In the genomic region with DNA sequence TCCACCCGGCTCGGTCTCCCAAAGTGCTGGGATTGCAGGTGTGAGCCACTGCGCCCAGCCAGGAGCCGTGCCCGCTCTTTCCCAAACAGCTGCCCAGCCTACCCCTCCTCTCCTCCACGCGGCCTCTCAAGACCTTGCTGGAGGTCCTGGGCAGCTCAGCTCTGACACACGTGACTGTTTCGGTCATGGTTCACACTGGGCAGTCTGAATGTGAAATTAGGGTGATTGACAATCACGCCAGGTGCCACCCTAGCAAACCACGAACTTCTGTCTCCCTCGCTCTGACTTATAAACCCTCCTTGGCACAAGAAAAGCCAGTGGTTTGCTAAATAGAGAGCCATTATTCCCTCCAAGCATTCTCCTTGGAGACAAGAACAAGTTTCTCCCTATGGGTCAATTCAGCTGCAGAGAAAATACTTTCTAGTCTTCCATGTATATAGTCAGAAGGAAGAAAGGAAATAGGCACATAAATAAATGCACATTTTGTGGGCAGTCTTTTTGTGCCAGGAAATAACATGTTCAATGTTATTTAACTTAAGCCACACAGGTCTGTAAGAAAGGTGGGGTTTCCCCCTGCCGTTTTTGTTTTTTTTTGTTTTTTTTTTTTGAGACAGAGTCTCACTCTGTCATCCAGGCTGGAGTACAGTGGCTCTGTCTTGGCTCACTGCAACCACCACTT, we compare ENCODE assay signal across 12 cellular contexts.
DNase-seq lines count a peak whose midpoint lies in the region; ATAC-seq and TF ChIP-seq lines count a peak whose summit lies in the region.
"Had no signal": no experiment of that assay in that cellular context is flagged by ENCODE, and none has a peak within 500 bp of the region (broad histone marks: within the 10 kb centered on the region; RNA-seq: fewer than 3 reads in every experiment).

No MANE protein-coding gene starts in this region.

- H3K36me3 Mint-ChIP-seq in T-cell = no peaks in the 10 kb centered on the region

- DNase-seq in DND-41 (no peak), T-cell (peak in 2 of 34 experiments; percentile 9 to 13), heart left ventricle (peak in 2 of 5 donors; percentile 8 to 16), sigmoid colon (peak; percentile 57), NCI-H2081 treated with DMSO at 0.1 percent for 48 hours (lab: John Stamatoyannopoulos, UW) (no peak), hippocampal formation (lab: John Stamatoyannopoulos, UW) (no peak), UCSD-AML1 (lab: John Stamatoyannopoulos, UW; ENCODE audit: unreplicated experiment) (no peak)
- DNase-seq: amniotic stem cell, COR-L47 had no signal

- no peaks in the 10 kb centered on the region for H3K27me3 Mint-ChIP-seq in T-cell

- POLR2A ChIA-PET in T-cell (lab: Charles Lee) = interaction anchor here in 1 of 2 donors (0.6 kb wide), 1 partner anchor 18 kb away, joined by 3 read pairs; no protein-coding TSS in a partner anchor

- no peak overlapping the region for H2AFZ ChIP-seq in DND-41 (ENCODE audit: low read depth, low read length)
- H2AFZ ChIP-seq: parathyroid adenoma had no signal

- H3K9me3 Mint-ChIP-seq in T-cell = no peaks in the 10 kb centered on the region

- no peak for TF ChIP-seq CTCF in DND-41 (IDR thresholded peaks at IDR 0.05; ENCODE audit: borderline replicate concordance, extremely low read depth, low read length, poor library complexity, severe bottlenecking)
- no peak for TF ChIP-seq CTCF in heart left ventricle (IDR thresholded peaks at IDR 0.05)
- no peak for TF ChIP-seq CTCF in sigmoid colon (IDR thresholded peaks at IDR 0.05)

- 75 to 83% (median 76%) methylated on average over 13 of the region's 13 CpGs for WGBS in heart left ventricle, 4 donors
- WGBS in sigmoid colon, 2 donors = 76 to 84% methylated on average over 13 of the region's 13 CpGs

- H3K79me2 ChIP-seq in DND-41 (ENCODE audit: insufficient read depth, low read length) = no peaks in the 10 kb centered on the region
- H3K79me2 ChIP-seq: parathyroid adenoma had no signal

- TF ChIP-seq POLR2A in heart left ventricle (IDR thresholded peaks at IDR 0.05) (no peak), sigmoid colon (IDR thresholded peaks at IDR 0.05) (no peak)

- CTCF ChIA-PET in T-cell (lab: Charles Lee) = no interaction called here

- intact Hi-C loops in heart left ventricle (cut with DNase I) (loop anchor here in 1 of 10 donors (10.0 kb wide), 1 partner anchor 121 kb away; a partner anchor contains a TSS), sigmoid colon (cut with DNase I) (no loop called here)

- no peaks in the 10 kb centered on the region for H3K36me3 ChIP-seq in DND-41 (ENCODE audit: insufficient read depth, low read length)
- H3K36me3 ChIP-seq in heart left ventricle = no peaks in the 10 kb centered on the region
- no peaks in the 10 kb centered on the region for H3K36me3 ChIP-seq in sigmoid colon

- peaks cover 43 to 69% (median 60%) of the 10 kb centered on the region in 3 donors for H3K4me1 Mint-ChIP-seq in T-cell

- no peak for TF ChIP-seq EP300 in sigmoid colon (IDR thresholded peaks at IDR 0.05)

- H3K4me1 ChIP-seq in DND-41 (ENCODE audit: insufficient read depth, low read length) = peaks cover 61% of the 10 kb centered on the region
- peaks cover 5 to 62% (median 40%) of the 10 kb centered on the region in 12 donors for H3K4me1 ChIP-seq in heart left ventricle
- peaks cover 0 to 34% (median 30%) of the 10 kb centered on the region in 4 donors for H3K4me1 ChIP-seq in sigmoid colon

- no peaks in the 10 kb centered on the region for H4K20me1 ChIP-seq in DND-41 (ENCODE audit: insufficient read depth, low read length)

- H3K27ac ChIP-seq in DND-41 (ENCODE audit: low read length) (peak overlapping the region; percentile 65), heart left ventricle (peak overlapping the region in 9 of 12 donors; percentile 28 to 89 (median 82)), sigmoid colon (peak overlapping the region; percentile 27 to 80 (median 72))
- H3K27ac ChIP-seq: parathyroid adenoma had no signal

- no peak overlapping the region for H3K4me2 ChIP-seq in DND-41 (ENCODE audit: insufficient read depth, low read length)

- no peaks in the 10 kb centered on the region for H3K27me3 ChIP-seq in DND-41 (ENCODE audit: insufficient read depth, low read length, poor library complexity)
- H3K27me3 ChIP-seq in heart left ventricle = no peaks in the 10 kb centered on the region
- H3K27me3 ChIP-seq in sigmoid colon = no peaks in the 10 kb centered on the region

- ATAC-seq in DND-41 (ENCODE audit: insufficient read depth, low read depth) (no peak), T-cell (replicated peaks in 1 of 4) (peak; percentile 75 to 91 (median 78)), heart left ventricle (no peak), GM21447 (IDR thresholded peaks at IDR 0.05; ENCODE audit: unreplicated experiment) (no peak)
- ATAC-seq: HepG2 had no signal

- peak overlapping the region; percentile 43 to 67 (median 45) for H3K4me3 Mint-ChIP-seq in T-cell

- no peak overlapping the region for H3K9ac ChIP-seq in DND-41 (ENCODE audit: low read depth, low read length)
- H3K9ac ChIP-seq: parathyroid adenoma had no signal

- H3K4me3 ChIP-seq in DND-41 (ENCODE audit: low read depth in 1 of 2, low read length in 2 of 2) = no peak overlapping the region
- no peak overlapping the region for H3K4me3 ChIP-seq in heart left ventricle
- no peak overlapping the region for H3K4me3 ChIP-seq in sigmoid colon

- H3K27ac Mint-ChIP-seq in T-cell = peak overlapping the region; percentile 96 to 98

- no peaks in the 10 kb centered on the region for H3K9me3 ChIP-seq in DND-41 (ENCODE audit: insufficient read depth, low read length, severe bottlenecking)
- no peaks in the 10 kb centered on the region for H3K9me3 ChIP-seq in heart left ventricle
- H3K9me3 ChIP-seq in sigmoid colon = no peaks in the 10 kb centered on the region

Comparison
In these comparisons a context has a peak if more than half of its experiments do, and no peak if none do; other contexts are left out.
1. ATAC-seq: peak in T-cell (4 of 4); none in DND-41 (single experiment), heart left ventricle (0 of 4) and GM21447 (single experiment).
2. Peak in every context shown above with its lines, with median percentiles within 50 percentile points of each other: H3K27ac ChIP-seq.